9 cellular contexts compared by ENCODE assay signal in genomic region chr22:20130319-20130718, GRCh38. TPM values are rescaled to one million over a fixed set of nuclear protein-coding genes. Genes with fewer than 3 reads are reported as not detected.
A peak's percentile ranks its signal among the peaks of the same experiment; 100 is the strongest.
DNase-seq lines count a peak whose midpoint lies in the region; ATAC-seq and TF ChIP-seq lines count a peak whose summit lies in the region.
"Had no signal": no experiment of that assay in that cellular context is flagged by ENCODE, and none has a peak within 500 bp of the region (broad histone marks: within the 10 kb centered on the region; RNA-seq: fewer than 3 reads in every experiment).

No MANE protein-coding gene starts in this region.

- peak overlapping the region in 55 of 59 donors; percentile 58 to 99 (median 96) for H3K27ac ChIP-seq in dorsolateral prefrontal cortex
- peak overlapping the region; percentile 78 for H3K27ac ChIP-seq in psoas muscle
- H3K27ac ChIP-seq: neutrophil had no signal

- WGBS in psoas muscle, 3 donors: 68 to 90% (median 74%) methylated on average over 3 of the region's 3 CpGs
- WGBS in lower leg skin, 2 donors: 53 to 80% methylated on average over 1 to 3 of the region's 3 CpGs

- H3K4me3 ChIP-seq in dorsolateral prefrontal cortex (peak overlapping the region in 45 of 59 donors; percentile 56 to 100 (median 93)), psoas muscle (no peak overlapping the region), lower leg skin (ENCODE audit: low read depth, poor library complexity, severe bottlenecking) (no peak overlapping the region)

- H3K9me3 ChIP-seq in psoas muscle: no peaks in the 10 kb centered on the region
- H3K9me3 ChIP-seq: neutrophil had no signal

- peak; percentile 39 to 57 for DNase-seq in NCI-H524 (lab: John Stamatoyannopoulos, UW)
- DNase-seq in dorsolateral prefrontal cortex: peak in 1 of 10 donors; percentile 24
- no peak for DNase-seq in psoas muscle
- no peak for DNase-seq in erythroblast (lab: John Stamatoyannopoulos, UW)
- DNase-seq in lower leg skin (ENCODE audit: low spot score in 2 of 2): no peak

- ATAC-seq in psoas muscle (no peak), HG03025 (IDR thresholded peaks at IDR 0.05; ENCODE audit: low FRiP score, unreplicated experiment) (no peak), HG02678 (IDR thresholded peaks at IDR 0.05; ENCODE audit: unreplicated experiment) (no peak)

- H3K27me3 ChIP-seq in dorsolateral prefrontal cortex (no peaks in the 10 kb centered on the region), psoas muscle (ENCODE audit: insufficient read depth in 3 of 3, low read length in 2 of 3) (no peaks in the 10 kb centered on the region)

- H3K4me1 ChIP-seq in psoas muscle: peaks cover 26% of the 10 kb centered on the region

- intact Hi-C loops in dorsolateral prefrontal cortex (cut with DNase I) (loop anchor here in 1 of 2 donors (2.0 to 5.0 kb wide), 2 partner anchors 14 to 168 kb away; partner anchors contain the start of genes RANBP1 and TRMT2A), psoas muscle (cut with DNase I) (no loop called here), lower leg skin (cut with DNase I; ENCODE audit: low total_unique reads) (no loop called here)

- H3K36me3 ChIP-seq in psoas muscle (ENCODE audit: insufficient read depth in 1 of 2, low read depth in 1 of 2): peaks cover 0 to 29% of the 10 kb centered on the region in 2 donors

- no peak for TF ChIP-seq POLR2A in erythroblast (IDR thresholded peaks at IDR 0.05; ENCODE audit: low read length)
- TF ChIP-seq POLR2A in lower leg skin (IDR thresholded peaks at IDR 0.05): no peak

- TF ChIP-seq CTCF in GM12872 (IDR thresholded peaks at IDR 0.05; ENCODE audit: insufficient read depth, low read depth, low read length): peak; percentile 20; the same call in 1 of the 3 replicates
- TF ChIP-seq CTCF in dorsolateral prefrontal cortex (IDR thresholded peaks at IDR 0.05 in 54 of 56, conservative IDR thresholded peaks at IDR 0.05 in 2 of 56; ENCODE audit: low read depth in 1 of 56, partially characterized antibody in 56 of 56): no peak
- no peak for TF ChIP-seq CTCF in psoas muscle (IDR thresholded peaks at IDR 0.05)
- TF ChIP-seq CTCF in lower leg skin (IDR thresholded peaks at IDR 0.05): no peak

RNA-seq across cellular contexts. Expression of gene ZDHHC8, which starts 1.3 kb away (rescaled TPM):
- 100 to 1,000 TPM in 37 of 120 experiments, 10 to 100 TPM in 83; 72.3 to 140 (median 93.7) TPM for total RNA-seq in dorsolateral prefrontal cortex
- total RNA-seq in psoas muscle: 10 to 100 TPM; 15.8 to 23.7 (median 22.2) TPM
- polyA plus RNA-seq in psoas muscle: 10 to 100 TPM in 2 of 3 donors, 1 to 10 TPM in 1; 9.7 to 11.8 (median 10.8) TPM
- 10 to 100 TPM; 17.8 to 30.0 (median 26.1) TPM for total RNA-seq in lower leg skin

RNA-seq across cellular contexts. Expression of gene TRMT2A, which starts 13.3 kb away (rescaled TPM):
- total RNA-seq in dorsolateral prefrontal cortex: 10 to 100 TPM; 33.1 to 73.3 (median 50.4) TPM
- 10 to 100 TPM; 20.5 to 34.1 (median 24.9) TPM for total RNA-seq in psoas muscle
- polyA plus RNA-seq in psoas muscle: 10 to 100 TPM; 20.8 to 32.4 (median 31.6) TPM
- 10 to 100 TPM; 41.6 to 97.5 (median 52.8) TPM for total RNA-seq in lower leg skin

RNA-seq across cellular contexts. Expression of gene RANBP1, which starts 14.4 kb away (rescaled TPM):
- total RNA-seq in dorsolateral prefrontal cortex (100 to 1,000 TPM in 20 of 120 experiments, 10 to 100 TPM in 100; 46.3 to 128 (median 87.9) TPM), psoas muscle (10 to 100 TPM; 32.2 to 55.7 (median 49.0) TPM), lower leg skin (100 to 1,000 TPM; 104 to 159 (median 119) TPM)
- polyA plus RNA-seq in psoas muscle: 100 to 1,000 TPM in 1 of 3 donors, 10 to 100 TPM in 2; 44.1 to 161 (median 57.8) TPM

RNA-seq across cellular contexts. Expression of gene CCDC188, which starts 20.5 kb away (rescaled TPM):
- 1 to 10 TPM in 57 of 120 experiments, under 1 TPM in 51, not detected in 12; 0.26 to 4.4 (median 1.0) TPM for total RNA-seq in dorsolateral prefrontal cortex
- total RNA-seq in psoas muscle: under 1 TPM in 2 of 4 donors, not detected in 2; 0.17 to 0.38 TPM
- under 1 TPM; 0.09 to 0.32 (median 0.12) TPM for polyA plus RNA-seq in psoas muscle
- 1 to 10 TPM in 2 of 4 donors, under 1 TPM in 1, not detected in 1; 0.16 to 2.1 (median 1.7) TPM for total RNA-seq in lower leg skin

RNA-seq across cellular contexts. Expression of gene DGCR8, which starts 50.3 kb away (rescaled TPM):
- total RNA-seq in dorsolateral prefrontal cortex (10 to 100 TPM; 27.2 to 57.7 (median 37.4) TPM), psoas muscle (10 to 100 TPM; 12.2 to 19.5 (median 15.0) TPM), lower leg skin (10 to 100 TPM; 14.8 to 28.2 (median 21.8) TPM)
- polyA plus RNA-seq in psoas muscle: 10 to 100 TPM; 10.5 to 21.5 (median 15.3) TPM

Comparison
In these comparisons a context has a peak if more than half of its experiments do, and no peak if none do; other contexts are left out.
1. DNase-seq: peak in NCI-H524 (2 of 2); none in psoas muscle (0 of 2), erythroblast (0 of 2) and lower leg skin (0 of 2).
2. H3K4me3 ChIP-seq: peak in dorsolateral prefrontal cortex (45 of 59); none in psoas muscle (single experiment) and lower leg skin (single experiment).